In the genomic region with DNA sequence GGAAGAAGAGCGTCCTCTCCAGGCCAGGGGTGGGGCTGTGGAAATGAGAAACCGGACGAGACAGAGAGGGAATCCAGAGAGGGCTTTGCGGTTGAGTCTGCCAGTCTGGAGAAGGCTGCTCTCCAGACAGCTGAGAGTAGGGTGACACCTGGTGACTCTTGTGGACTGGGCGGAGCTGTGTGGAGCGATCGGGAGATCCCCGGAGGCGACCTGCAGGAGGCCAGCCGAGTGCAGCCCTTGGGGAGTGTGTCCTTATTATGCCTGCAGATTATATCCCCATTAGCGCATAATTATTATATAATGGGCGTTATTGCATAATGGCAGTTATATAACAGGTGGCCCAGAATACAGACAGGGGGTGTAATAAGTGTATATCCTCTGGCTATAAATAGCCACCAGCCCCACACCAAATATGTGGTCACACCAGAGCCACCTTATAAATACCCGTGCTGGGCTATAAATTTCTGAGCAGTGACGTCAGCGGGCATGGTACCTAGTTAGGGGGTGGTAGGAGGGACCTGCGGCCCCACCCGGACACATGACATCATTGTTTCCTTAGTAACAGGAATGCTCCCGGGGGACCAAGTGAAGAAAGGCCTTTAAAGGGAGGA, we compare ENCODE assay signal across 1 cellular context.
TF ChIP-seq lines count a peak whose summit lies in the region.

No MANE protein-coding gene starts in this region.

TF ChIP-seq in HEK293, 187 proteins besides CTCF, POLR2A, EP300 and RAD21 (continued from another document and continues in another):
- TF ChIP-seq, protein P1, sequence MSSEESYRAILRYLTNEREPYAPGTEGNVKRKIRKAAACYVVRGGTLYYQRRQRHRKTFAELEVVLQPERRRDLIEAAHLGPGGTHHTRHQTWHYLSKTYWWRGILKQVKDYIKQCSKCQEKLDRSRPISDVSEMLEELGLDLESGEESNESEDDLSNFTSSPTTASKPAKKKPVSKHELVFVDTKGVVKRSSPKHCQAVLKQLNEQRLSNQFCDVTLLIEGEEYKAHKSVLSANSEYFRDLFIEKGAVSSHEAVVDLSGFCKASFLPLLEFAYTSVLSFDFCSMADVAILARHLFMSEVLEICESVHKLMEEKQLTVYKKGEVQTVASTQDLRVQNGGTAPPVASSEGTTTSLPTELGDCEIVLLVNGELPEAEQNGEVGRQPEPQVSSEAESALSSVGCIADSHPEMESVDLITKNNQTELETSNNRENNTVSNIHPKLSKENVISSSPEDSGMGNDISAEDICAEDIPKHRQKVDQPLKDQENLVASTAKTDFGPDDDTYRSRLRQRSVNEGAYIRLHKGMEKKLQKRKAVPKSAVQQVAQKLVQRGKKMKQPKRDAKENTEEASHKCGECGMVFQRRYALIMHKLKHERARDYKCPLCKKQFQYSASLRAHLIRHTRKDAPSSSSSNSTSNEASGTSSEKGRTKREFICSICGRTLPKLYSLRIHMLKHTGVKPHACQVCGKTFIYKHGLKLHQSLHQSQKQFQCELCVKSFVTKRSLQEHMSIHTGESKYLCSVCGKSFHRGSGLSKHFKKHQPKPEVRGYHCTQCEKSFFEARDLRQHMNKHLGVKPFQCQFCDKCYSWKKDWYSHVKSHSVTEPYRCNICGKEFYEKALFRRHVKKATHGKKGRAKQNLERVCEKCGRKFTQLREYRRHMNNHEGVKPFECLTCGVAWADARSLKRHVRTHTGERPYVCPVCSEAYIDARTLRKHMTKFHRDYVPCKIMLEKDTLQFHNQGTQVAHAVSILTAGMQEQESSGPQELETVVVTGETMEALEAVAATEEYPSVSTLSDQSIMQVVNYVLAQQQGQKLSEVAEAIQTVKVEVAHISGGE (tag by site-specific recombination; conservative IDR thresholded peaks at IDR 0.05; ENCODE audit: low read depth): no peak
- no peak for TF ChIP-seq ZFP41 (tag by site-specific recombination; IDR thresholded peaks at IDR 0.05; ENCODE audit: borderline replicate concordance)
- TF ChIP-seq AEBP2 (tag by site-specific recombination; IDR thresholded peaks at IDR 0.05; ENCODE audit: borderline replicate concordance): no peak
- no peak for TF ChIP-seq ZNF585B (tag by site-specific recombination; IDR thresholded peaks at IDR 0.05)
- no peak; the same call in 1 of the 2 replicates for TF ChIP-seq ZNF16 (tag by site-specific recombination; IDR thresholded peaks at IDR 0.05; ENCODE audit: low read depth)
- no peak for TF ChIP-seq ZNF23 (tag by site-specific recombination; IDR thresholded peaks at IDR 0.05; ENCODE audit: borderline replicate concordance)
- peak; percentile 81 for TF ChIP-seq SP3 (tag by site-specific recombination; IDR thresholded peaks at IDR 0.05)
- TF ChIP-seq, protein P2, sequence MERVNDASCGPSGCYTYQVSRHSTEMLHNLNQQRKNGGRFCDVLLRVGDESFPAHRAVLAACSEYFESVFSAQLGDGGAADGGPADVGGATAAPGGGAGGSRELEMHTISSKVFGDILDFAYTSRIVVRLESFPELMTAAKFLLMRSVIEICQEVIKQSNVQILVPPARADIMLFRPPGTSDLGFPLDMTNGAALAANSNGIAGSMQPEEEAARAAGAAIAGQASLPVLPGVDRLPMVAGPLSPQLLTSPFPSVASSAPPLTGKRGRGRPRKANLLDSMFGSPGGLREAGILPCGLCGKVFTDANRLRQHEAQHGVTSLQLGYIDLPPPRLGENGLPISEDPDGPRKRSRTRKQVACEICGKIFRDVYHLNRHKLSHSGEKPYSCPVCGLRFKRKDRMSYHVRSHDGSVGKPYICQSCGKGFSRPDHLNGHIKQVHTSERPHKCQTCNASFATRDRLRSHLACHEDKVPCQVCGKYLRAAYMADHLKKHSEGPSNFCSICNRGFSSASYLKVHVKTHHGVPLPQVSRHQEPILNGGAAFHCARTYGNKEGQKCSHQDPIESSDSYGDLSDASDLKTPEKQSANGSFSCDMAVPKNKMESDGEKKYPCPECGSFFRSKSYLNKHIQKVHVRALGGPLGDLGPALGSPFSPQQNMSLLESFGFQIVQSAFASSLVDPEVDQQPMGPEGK (tag by site-specific recombination; IDR thresholded peaks at IDR 0.05): peak; percentile 98
- no peak for TF ChIP-seq ZNF140 (tag by site-specific recombination; IDR thresholded peaks at IDR 0.05)
- no peak; the same call in none of the 2 replicates for TF ChIP-seq FEZF1 (tag by site-specific recombination; IDR thresholded peaks at IDR 0.05)
- TF ChIP-seq, protein P3, sequence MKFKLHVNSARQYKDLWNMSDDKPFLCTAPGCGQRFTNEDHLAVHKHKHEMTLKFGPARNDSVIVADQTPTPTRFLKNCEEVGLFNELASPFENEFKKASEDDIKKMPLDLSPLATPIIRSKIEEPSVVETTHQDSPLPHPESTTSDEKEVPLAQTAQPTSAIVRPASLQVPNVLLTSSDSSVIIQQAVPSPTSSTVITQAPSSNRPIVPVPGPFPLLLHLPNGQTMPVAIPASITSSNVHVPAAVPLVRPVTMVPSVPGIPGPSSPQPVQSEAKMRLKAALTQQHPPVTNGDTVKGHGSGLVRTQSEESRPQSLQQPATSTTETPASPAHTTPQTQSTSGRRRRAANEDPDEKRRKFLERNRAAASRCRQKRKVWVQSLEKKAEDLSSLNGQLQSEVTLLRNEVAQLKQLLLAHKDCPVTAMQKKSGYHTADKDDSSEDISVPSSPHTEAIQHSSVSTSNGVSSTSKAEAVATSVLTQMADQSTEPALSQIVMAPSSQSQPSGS (tag by site-specific recombination; IDR thresholded peaks at IDR 0.05; ENCODE audit: low read depth): peak; percentile 99
- TF ChIP-seq KLF16 (tag by site-specific recombination; IDR thresholded peaks at IDR 0.05): peak; percentile 70; the same call in 1 of the 2 replicates
- 0 out of 2 replicates have a peak, but pooled peaks have one; percentile 58 for TF ChIP-seq ZNF24 (tag by site-specific recombination; IDR thresholded peaks at IDR 0.05)
- no peak for TF ChIP-seq ZNF311 (tag by site-specific recombination; IDR thresholded peaks at IDR 0.05; ENCODE audit: borderline replicate concordance)
- no peak for TF ChIP-seq OVOL3 (tag by site-specific recombination; IDR thresholded peaks at IDR 0.05)
- no peak for TF ChIP-seq ZNF362 (tag by site-specific recombination; IDR thresholded peaks at IDR 0.05)
- peak; percentile 54; the same call in 1 of the 2 replicates for TF ChIP-seq OSR2 (tag by site-specific recombination; IDR thresholded peaks at IDR 0.05)
- TF ChIP-seq ZNF658 (tag by site-specific recombination; IDR thresholded peaks at IDR 0.05): no peak
- TF ChIP-seq ZNF645 (tag by site-specific recombination; IDR thresholded peaks at IDR 0.05): no peak
- TF ChIP-seq, protein P4, sequence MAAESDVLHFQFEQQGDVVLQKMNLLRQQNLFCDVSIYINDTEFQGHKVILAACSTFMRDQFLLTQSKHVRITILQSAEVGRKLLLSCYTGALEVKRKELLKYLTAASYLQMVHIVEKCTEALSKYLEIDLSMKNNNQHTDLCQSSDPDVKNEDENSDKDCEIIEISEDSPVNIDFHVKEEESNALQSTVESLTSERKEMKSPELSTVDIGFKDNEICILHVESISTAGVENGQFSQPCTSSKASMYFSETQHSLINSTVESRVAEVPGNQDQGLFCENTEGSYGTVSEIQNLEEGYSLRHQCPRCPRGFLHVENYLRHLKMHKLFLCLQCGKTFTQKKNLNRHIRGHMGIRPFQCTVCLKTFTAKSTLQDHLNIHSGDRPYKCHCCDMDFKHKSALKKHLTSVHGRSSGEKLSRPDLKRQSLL (tag by site-specific recombination; IDR thresholded peaks at IDR 0.05): no peak
- no peak for TF ChIP-seq ZNF426 (tag by site-specific recombination; IDR thresholded peaks at IDR 0.05)
- peak; percentile 48 for TF ChIP-seq ZNF341 (tag by site-specific recombination; IDR thresholded peaks at IDR 0.05; ENCODE audit: low read depth)
- TF ChIP-seq ZNF114 (tag by site-specific recombination; IDR thresholded peaks at IDR 0.05): no peak
- TF ChIP-seq ZNF354C (tag by site-specific recombination; IDR thresholded peaks at IDR 0.05; ENCODE audit: borderline replicate concordance, low read depth): no peak
- TF ChIP-seq ZNF18 (tag by site-specific recombination; IDR thresholded peaks at IDR 0.05): peak; percentile 76
- TF ChIP-seq, protein P5, sequence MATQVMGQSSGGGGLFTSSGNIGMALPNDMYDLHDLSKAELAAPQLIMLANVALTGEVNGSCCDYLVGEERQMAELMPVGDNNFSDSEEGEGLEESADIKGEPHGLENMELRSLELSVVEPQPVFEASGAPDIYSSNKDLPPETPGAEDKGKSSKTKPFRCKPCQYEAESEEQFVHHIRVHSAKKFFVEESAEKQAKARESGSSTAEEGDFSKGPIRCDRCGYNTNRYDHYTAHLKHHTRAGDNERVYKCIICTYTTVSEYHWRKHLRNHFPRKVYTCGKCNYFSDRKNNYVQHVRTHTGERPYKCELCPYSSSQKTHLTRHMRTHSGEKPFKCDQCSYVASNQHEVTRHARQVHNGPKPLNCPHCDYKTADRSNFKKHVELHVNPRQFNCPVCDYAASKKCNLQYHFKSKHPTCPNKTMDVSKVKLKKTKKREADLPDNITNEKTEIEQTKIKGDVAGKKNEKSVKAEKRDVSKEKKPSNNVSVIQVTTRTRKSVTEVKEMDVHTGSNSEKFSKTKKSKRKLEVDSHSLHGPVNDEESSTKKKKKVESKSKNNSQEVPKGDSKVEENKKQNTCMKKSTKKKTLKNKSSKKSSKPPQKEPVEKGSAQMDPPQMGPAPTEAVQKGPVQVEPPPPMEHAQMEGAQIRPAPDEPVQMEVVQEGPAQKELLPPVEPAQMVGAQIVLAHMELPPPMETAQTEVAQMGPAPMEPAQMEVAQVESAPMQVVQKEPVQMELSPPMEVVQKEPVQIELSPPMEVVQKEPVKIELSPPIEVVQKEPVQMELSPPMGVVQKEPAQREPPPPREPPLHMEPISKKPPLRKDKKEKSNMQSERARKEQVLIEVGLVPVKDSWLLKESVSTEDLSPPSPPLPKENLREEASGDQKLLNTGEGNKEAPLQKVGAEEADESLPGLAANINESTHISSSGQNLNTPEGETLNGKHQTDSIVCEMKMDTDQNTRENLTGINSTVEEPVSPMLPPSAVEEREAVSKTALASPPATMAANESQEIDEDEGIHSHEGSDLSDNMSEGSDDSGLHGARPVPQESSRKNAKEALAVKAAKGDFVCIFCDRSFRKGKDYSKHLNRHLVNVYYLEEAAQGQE (tag by site-specific recombination; IDR thresholded peaks at IDR 0.05): no peak
- TF ChIP-seq ZNF777 (tag by site-specific recombination; IDR thresholded peaks at IDR 0.05; ENCODE audit: borderline replicate concordance): no peak
- TF ChIP-seq SCRT1 (tag by site-specific recombination; IDR thresholded peaks at IDR 0.05; ENCODE audit: borderline replicate concordance): peak; percentile 49
- TF ChIP-seq YY2 (tag by site-specific recombination; IDR thresholded peaks at IDR 0.05): no peak
- no peak for TF ChIP-seq ZNF501 (tag by site-specific recombination; IDR thresholded peaks at IDR 0.05)
- TF ChIP-seq, protein P6, sequence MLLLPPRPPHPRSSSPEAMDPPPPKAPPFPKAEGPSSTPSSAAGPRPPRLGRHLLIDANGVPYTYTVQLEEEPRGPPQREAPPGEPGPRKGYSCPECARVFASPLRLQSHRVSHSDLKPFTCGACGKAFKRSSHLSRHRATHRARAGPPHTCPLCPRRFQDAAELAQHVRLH (tag by site-specific recombination; IDR thresholded peaks at IDR 0.05): no peak
- TF ChIP-seq SETDB1 (IDR thresholded peaks at IDR 0.05; ENCODE audit: insufficient read length, low read length): no peak
- TF ChIP-seq ZNF76 (tag by site-specific recombination; IDR thresholded peaks at IDR 0.05; ENCODE audit: borderline replicate concordance, low read depth): no peak
- no peak; the same call in 1 of the 2 replicates for TF ChIP-seq ZSCAN4 (tag by site-specific recombination; IDR thresholded peaks at IDR 0.05)
- TF ChIP-seq ZBTB21 (tag by site-specific recombination; IDR thresholded peaks at IDR 0.05): peak; percentile 91
- TF ChIP-seq GLIS1 (tag by site-specific recombination; IDR thresholded peaks at IDR 0.05): peak; percentile 97
- TF ChIP-seq ZNF335 (tag by site-specific recombination; conservative IDR thresholded peaks at IDR 0.05): peak; percentile 98
